Comparison of ENCODE assay signal across 24 cellular contexts in the genomic region with DNA sequence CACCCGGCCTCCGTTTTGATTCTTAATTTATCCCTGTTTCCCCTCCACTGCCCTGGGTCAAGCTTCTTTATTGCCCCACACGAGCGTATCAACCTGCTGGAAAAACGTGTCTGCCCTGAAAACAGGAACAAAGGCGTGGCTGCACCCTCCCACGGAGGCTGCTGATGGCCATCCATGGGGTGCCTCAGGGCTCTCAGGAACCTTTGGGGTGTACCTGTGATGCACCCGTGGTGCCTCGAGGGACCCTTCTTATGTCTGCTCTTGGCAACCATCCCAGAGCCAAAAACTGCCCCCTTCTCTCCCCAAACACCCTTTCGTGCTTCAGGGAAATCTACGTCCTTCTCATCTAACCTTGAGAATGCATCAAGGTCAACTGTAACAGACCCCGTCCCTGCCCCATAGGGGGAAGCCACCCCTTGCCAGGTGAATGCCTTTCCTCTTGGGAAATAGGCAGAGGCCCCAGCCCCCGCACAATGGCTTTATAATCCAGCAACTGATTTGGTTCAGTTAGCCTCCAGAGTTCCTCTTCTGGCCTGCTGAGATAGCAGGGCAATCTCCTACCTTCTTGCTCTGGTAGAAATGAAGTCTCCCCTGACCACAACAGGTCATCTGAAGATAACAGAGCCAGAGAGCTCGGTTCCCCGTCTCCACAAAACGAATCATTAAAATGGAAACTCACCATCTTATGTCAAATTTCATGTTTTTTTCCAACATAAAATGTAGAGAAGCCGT. TPM values are rescaled to one million over a fixed set of nuclear protein-coding genes. Genes with fewer than 3 reads are reported as not detected.
A peak's percentile ranks its signal among the peaks of the same experiment; 100 is the strongest.
DNase-seq lines count a peak whose midpoint lies in the region; ATAC-seq and TF ChIP-seq lines count a peak whose summit lies in the region.
"Had no signal": no experiment of that assay in that cellular context is flagged by ENCODE, and none has a peak within 500 bp of the region (broad histone marks: within the 10 kb centered on the region; RNA-seq: fewer than 3 reads in every experiment).

No MANE protein-coding gene starts in this region.

- H3K27ac Mint-ChIP-seq in activated T-helper 17 cell treated with anti-CD3 and anti-CD28 coated beads, Interleukin-2, amount 50 U/mL, for 72 hours = no peak overlapping the region
- H3K27ac Mint-ChIP-seq: activated CD4-positive, alpha-beta T cell treated with anti-CD3 and anti-CD28 coated beads for 36 hours; type B pancreatic cell had no signal

- no peaks in the 10 kb centered on the region for H3K36me3 ChIP-seq in ovary
- H3K36me3 ChIP-seq: adrenal gland had no signal

- H3K27ac ChIP-seq in RWPE1 (peak overlapping the region; percentile 12), ovary (no peak overlapping the region)
- H3K27ac ChIP-seq: adrenal gland, prostate gland had no signal

- no peak overlapping the region for H3K4me3 ChIP-seq in ovary
- H3K4me3 ChIP-seq: adrenal gland, prostate gland had no signal

- DNase-seq in CMK (ENCODE audit: low read depth) = peak; percentile 80
- DNase-seq in RWPE1 (ENCODE audit: low spot score) = no peak
- DNase-seq in erythroblast (lab: John Stamatoyannopoulos, UW) = peak; percentile 65 to 87
- DNase-seq in ovary = peak in 3 of 5 donors; percentile 1 to 14 (median 5)
- no peak for DNase-seq in amygdala (lab: John Stamatoyannopoulos, UW)
- no peak for DNase-seq in NK-92 (lab: John Stamatoyannopoulos, UW; ENCODE audit: unreplicated experiment)
- DNase-seq: activated CD4-positive, alpha-beta T cell treated with anti-CD3 and anti-CD28 coated beads for 36 hours; foreskin fibroblast; HCEC 1CT; hippocampal formation; islet precursor cell; mammary epithelial cell; NCI-H1092; NCI-H2081; small intestine; stimulated activated CD4-positive, alpha-beta T cell treated with anti-CD3 and anti-CD28 coated beads, Interleukin-4, amount 100 ng/mL, for 24 hours; stimulated activated naive CD8-positive, alpha-beta T cell treated with anti-CD3 and anti-CD28 coated beads, Interleukin-15, amount 100 ng/mL, for 72 hours; T1000 had no signal

- no peaks in the 10 kb centered on the region for H3K36me3 Mint-ChIP-seq in activated T-helper 17 cell treated with anti-CD3 and anti-CD28 coated beads, Interleukin-2, amount 50 U/mL, for 72 hours (ENCODE audit: low read depth)

- no peak for TF ChIP-seq POLR2A in erythroblast (IDR thresholded peaks at IDR 0.05; ENCODE audit: low read length)
- TF ChIP-seq POLR2A in ovary (IDR thresholded peaks at IDR 0.05) = no peak

- intact Hi-C loops in ovary (cut with DNase I) = loop anchor here in 1 of 4 donors (10.0 kb wide), 1 partner anchor 167 kb away; a partner anchor contains a TSS

- no peaks in the 10 kb centered on the region for H3K9me3 Mint-ChIP-seq in activated T-helper 17 cell treated with anti-CD3 and anti-CD28 coated beads, Interleukin-2, amount 50 U/mL, for 72 hours
- H3K9me3 Mint-ChIP-seq: stimulated activated naive CD8-positive, alpha-beta T cell treated with anti-CD3 and anti-CD28 coated beads, Interleukin-15, amount 100 ng/mL, for 72 hours; type B pancreatic cell had no signal

- POLR2A ChIA-PET in RWPE1 (lab: Yijun Ruan, JAX; ENCODE audit: low non-redundant PET) = no interaction called here

- TF ChIP-seq CTCF in RWPE1 (conservative IDR thresholded peaks at IDR 0.05; ENCODE audit: low read depth) (no peak), ovary (IDR thresholded peaks at IDR 0.05) (no peak)

- H3K9me3 ChIP-seq in ovary = no peaks in the 10 kb centered on the region
- H3K9me3 ChIP-seq: adrenal gland, prostate gland had no signal

- CTCF ChIA-PET in RWPE1 (lab: Yijun Ruan, JAX) = interaction anchor here (0.6 kb wide), 1 partner anchor 145 kb away, joined by 4 read pairs; no protein-coding TSS in a partner anchor

- TF ChIP-seq EP300 in ovary (IDR thresholded peaks at IDR 0.05) = no peak

- ATAC-seq in GM21576 (IDR thresholded peaks at IDR 0.05; ENCODE audit: unreplicated experiment) = no peak
- ATAC-seq in activated T-helper 17 cell treated with anti-CD3 and anti-CD28 coated beads, Interleukin-2, amount 50 U/mL, for 72 hours (replicated peaks) = no peak
- ATAC-seq: activated CD4-positive, alpha-beta T cell treated with anti-CD3 and anti-CD28 coated beads for 36 hours; SK-N-SH treated with all-trans-retinoic acid at 6 μM for 48 hours had no signal

- peaks cover 1% of the 10 kb centered on the region for H3K4me1 ChIP-seq in ovary (ENCODE audit: insufficient read depth)
- H3K4me1 ChIP-seq: adrenal gland had no signal

- no peaks in the 10 kb centered on the region for H3K27me3 ChIP-seq in ovary
- H3K27me3 ChIP-seq: adrenal gland had no signal

- whole genome bisulfite sequencing in ovary, 3 donors = 72 to 85% (median 78%) methylated on average over 17 of the region's 17 CpGs

- H3K27me3 Mint-ChIP-seq in activated T-helper 17 cell treated with anti-CD3 and anti-CD28 coated beads, Interleukin-2, amount 50 U/mL, for 72 hours = no peaks in the 10 kb centered on the region
- H3K27me3 Mint-ChIP-seq: activated CD4-positive, alpha-beta T cell treated with anti-CD3 and anti-CD28 coated beads for 36 hours; stimulated activated naive CD8-positive, alpha-beta T cell treated with anti-CD3 and anti-CD28 coated beads, Interleukin-15, amount 100 ng/mL, for 72 hours; type B pancreatic cell had no signal

- no peak overlapping the region for H3K4me3 Mint-ChIP-seq in activated T-helper 17 cell treated with anti-CD3 and anti-CD28 coated beads, Interleukin-2, amount 50 U/mL, for 72 hours
- H3K4me3 Mint-ChIP-seq: activated CD4-positive, alpha-beta T cell treated with anti-CD3 and anti-CD28 coated beads for 36 hours; stimulated activated naive CD8-positive, alpha-beta T cell treated with anti-CD3 and anti-CD28 coated beads, Interleukin-15, amount 100 ng/mL, for 72 hours; type B pancreatic cell had no signal

- H3K4me1 Mint-ChIP-seq in activated T-helper 17 cell treated with anti-CD3 and anti-CD28 coated beads, Interleukin-2, amount 50 U/mL, for 72 hours = no peaks in the 10 kb centered on the region
- H3K4me1 Mint-ChIP-seq: activated CD4-positive, alpha-beta T cell treated with anti-CD3 and anti-CD28 coated beads for 36 hours; stimulated activated naive CD8-positive, alpha-beta T cell treated with anti-CD3 and anti-CD28 coated beads, Interleukin-15, amount 100 ng/mL, for 72 hours had no signal

RNA-seq across cellular contexts. Expression of a gene that starts 29.4 kb away (rescaled TPM):
- total RNA-seq in ovary = 10 to 100 TPM; 13.9 to 24.3 (median 22.7) TPM
- 10 to 100 TPM in 1 of 2 donors, 1 to 10 TPM in 1; 8.5 to 34.8 TPM for polyA plus RNA-seq in ovary
- 10 to 100 TPM; 17.0 to 24.7 TPM for total RNA-seq in activated T-helper 17 cell treated with anti-CD3 and anti-CD28 coated beads, Interleukin-2, amount 50 U/mL, for 72 hours

Comparison
In these comparisons a context has a peak if more than half of its experiments do, and no peak if none do; other contexts are left out.
1. DNase-seq: peak in CMK (single experiment), erythroblast (2 of 2) and ovary (3 of 5); none in RWPE1 (single experiment), amygdala (0 of 56) and NK-92 (single experiment).